Comparison of ENCODE assay signal across 6 cellular contexts in genomic region chr10:26922824-26923223, GRCh38.
DNase-seq lines count a peak whose midpoint lies in the region; ATAC-seq, FAIRE-seq and TF ChIP-seq lines count a peak whose summit lies in the region.
"Not testable (repeated sequence)": the region's sequence is repeated elsewhere in the genome, so short reads cannot be mapped to it uniquely, and the experiment has no call there.

No MANE protein-coding gene starts in this region.

- not testable (repeated sequence) for H3K9me2 ChIP-seq in PC-3 (replicated peaks; ENCODE audit: low read length)

- not testable (repeated sequence) for H3F3A ChIP-seq in PC-3 (ENCODE audit: low read length, unreplicated experiment)

- not testable (repeated sequence) for H3K4me1 ChIP-seq in PC-3 (ENCODE audit: insufficient read depth, low read length); mammary epithelial cell (ENCODE audit: insufficient read depth, low read length); foreskin keratinocyte

- not testable (repeated sequence) for H3K79me2 ChIP-seq in PC-3 (ENCODE audit: low read length); mammary epithelial cell (ENCODE audit: insufficient read depth, low read length)

- ATAC-seq in PC-3 (peak; percentile 54), foreskin keratinocyte (peak; percentile 26)

- not testable (repeated sequence) for H3K36me3 ChIP-seq in PC-3 (ENCODE audit: low read depth, low read length); mammary epithelial cell (ENCODE audit: insufficient read depth, low read length)

- dilution Hi-C loops in mammary epithelial cell (cut with HindIII; ENCODE audit: low sequenced_read_pairs), result not testable (repeated sequence)

- CTCF ChIA-PET in PC-3 (lab: Charles Lee); mammary epithelial cell (lab: Charles Lee; ENCODE audit: low non-redundant PET): not testable (repeated sequence)

- POLR2A ChIA-PET in PC-3 (lab: Charles Lee; ENCODE audit: unreplicated experiment), result not testable (repeated sequence)

- 76% methylated on average over 3 of the region's 3 CpGs for WGBS in mammary epithelial cell (ENCODE audit: low coverage, missing lambda C conversion rate)

- not testable (repeated sequence) for H3K27me3 ChIP-seq in PC-3 (ENCODE audit: low read length); mammary epithelial cell (ENCODE audit: insufficient read depth, low read length); foreskin keratinocyte

- intact Hi-C loops in PC-3 (cut with micrococcal nuclease); mammary epithelial cell (cut with micrococcal nuclease): not testable (repeated sequence)

- H3K9me3 ChIP-seq in PC-3 (ENCODE audit: low read length); mammary epithelial cell (replicated peaks; ENCODE audit: insufficient read depth, low read length): not testable (repeated sequence)

- not testable (repeated sequence) for TF ChIP-seq CTCF in PC-3 (conservative IDR thresholded peaks at IDR 0.05; ENCODE audit: low read depth, low read length); mammary epithelial cell (conservative IDR thresholded peaks at IDR 0.05 in 1 of 2, IDR thresholded peaks at IDR 0.05 in 1 of 2; ENCODE audit: extremely low read depth in 1 of 2, insufficient read depth in 1 of 2, low read depth in 1 of 2, low read length in 2 of 2); foreskin keratinocyte (conservative IDR thresholded peaks at IDR 0.05)

- not testable (repeated sequence) for H3K27ac ChIP-seq in PC-3 (ENCODE audit: low read length); mammary epithelial cell (ENCODE audit: insufficient read depth, low read depth, low read length); foreskin keratinocyte

- peak; percentile 70 for FAIRE-seq in GM19239 (lab: Jason Lieb, UNC)

- H3K4me2 ChIP-seq in PC-3 (ENCODE audit: low read length); mammary epithelial cell (ENCODE audit: insufficient read depth, low read depth, low read length): not testable (repeated sequence)

- H2AFZ ChIP-seq in PC-3 (ENCODE audit: low read length); mammary epithelial cell (ENCODE audit: low read depth, low read length): not testable (repeated sequence)

- DNase-seq in Caki2 (ENCODE audit: low read depth) (peak; percentile 50), PC-3 (peak; percentile 18), mammary epithelial cell (peak; percentile 11), foreskin keratinocyte (peak in 1 of 2 donors; percentile 19), kidney tubule cell (ENCODE audit: low spot score) (peak; percentile 58)
- DNase-seq in GM19239 (ENCODE audit: insufficient read length, low spot score), result not testable (repeated sequence)

- not testable (repeated sequence) for BruUV-seq in PC-3 (replicated peaks; lab: Mats Ljungman, UMichigan); mammary epithelial cell (replicated peaks; lab: Mats Ljungman, UMichigan)

- H3K4me3 ChIP-seq in PC-3 (ENCODE audit: low read length); mammary epithelial cell (replicated peaks in 1 of 3; ENCODE audit: insufficient read depth in 1 of 3, low read depth in 2 of 3, low read length in 3 of 3): not testable (repeated sequence)

- H3K9ac ChIP-seq in PC-3 (ENCODE audit: low read length); mammary epithelial cell (ENCODE audit: insufficient read depth, low read length): not testable (repeated sequence)

- not testable (repeated sequence) for H4K20me1 ChIP-seq in PC-3 (ENCODE audit: low read length); mammary epithelial cell (ENCODE audit: insufficient read depth, low read length)

- in situ Hi-C loops in Caki2 (cut with HindIII; ENCODE audit: low pct_unique_long_range_greater_than_20kb, low sequenced_read_pairs); mammary epithelial cell (cut with MboI; ENCODE audit: low sequenced_read_pairs in 2 of 2): not testable (repeated sequence)
